Comparison of ENCODE assay signal across 16 cellular contexts in genomic region chr3:179447251-179447650, GRCh38. TPM values are rescaled to one million over a fixed set of nuclear protein-coding genes. Genes with fewer than 3 reads are reported as not detected.
DNase-seq lines count a peak whose midpoint lies in the region; ATAC-seq and TF ChIP-seq lines count a peak whose summit lies in the region.
"Had no signal": no experiment of that assay in that cellular context is flagged by ENCODE, and none has a peak within 500 bp of the region (broad histone marks: within the 10 kb centered on the region; RNA-seq: fewer than 3 reads in every experiment).

No MANE protein-coding gene starts in this region.

- POLR2A ChIA-PET in HEK293 (lab: Yijun Ruan, JAX) = no interaction called here
- POLR2A ChIA-PET in GM10248 (lab: Yijun Ruan, JAX) = no interaction called here

- H3K4me1 Mint-ChIP-seq in IgD-negative memory B cell (peaks cover 10 to 36% (median 23%) of the 10 kb centered on the region in 3 donors), chondrocyte (ENCODE audit: low read depth) (peaks cover 52% of the 10 kb centered on the region), nephron (peaks cover 37% of the 10 kb centered on the region)
- peaks cover 6% of the 10 kb centered on the region for H3K4me1 Mint-ChIP-seq in activated T-helper 17 cell treated with anti-CD3 and anti-CD28 coated beads, Interleukin-2, amount 50 U/mL, for 72 hours
- H3K4me1 Mint-ChIP-seq in activated T-cell treated with anti-CD3 and anti-CD28 coated beads, Interleukin-2, amount 50 U/mL, for 24 hours (ENCODE audit: low read depth) = peaks cover 20% of the 10 kb centered on the region

- TF ChIP-seq CTCF in HEK293 (tag by site-specific recombination; IDR thresholded peaks at IDR 0.05) (no peak), chondrocyte (IDR thresholded peaks at IDR 0.05) (no peak), nephron (IDR thresholded peaks at IDR 0.05; ENCODE audit: unreplicated experiment in 3 of 3) (no peak), GM10248 (IDR thresholded peaks at IDR 0.05; ENCODE audit: control extremely low read depth, extremely low read depth, low read depth, missing control alignments) (no peak)

- H3K9me3 ChIP-seq in HEK293 (ENCODE audit: control insufficient read depth, insufficient read depth, low read depth, low read length) = no peaks in the 10 kb centered on the region
- H3K9me3 ChIP-seq: BLaER1 treated with 17β-estradiol and CSF1 and Interleukin-3, amounts not matched to agents 10 nM and 100 nM had no signal

- no peaks in the 10 kb centered on the region for H3K36me3 ChIP-seq in HEK293 (ENCODE audit: control insufficient read depth in 2 of 2, insufficient read depth in 1 of 2, low read length in 2 of 2)

- no peak for ATAC-seq in activated T-helper 17 cell treated with anti-CD3 and anti-CD28 coated beads, Interleukin-2, amount 50 U/mL, for 72 hours (replicated peaks)
- no peak for ATAC-seq in left lobe of liver

- H3K4me3 Mint-ChIP-seq in IgD-negative memory B cell = peak overlapping the region in 1 of 4 donors; percentile 69
- H3K4me3 Mint-ChIP-seq in chondrocyte (ENCODE audit: unreplicated experiment) = no peak overlapping the region
- H3K4me3 Mint-ChIP-seq in nephron = peak overlapping the region in 2 of 3 experiments; percentile 48 to 55
- H3K4me3 Mint-ChIP-seq in activated T-helper 17 cell treated with anti-CD3 and anti-CD28 coated beads, Interleukin-2, amount 50 U/mL, for 72 hours = no peak overlapping the region
- H3K4me3 Mint-ChIP-seq in activated T-cell treated with anti-CD3 and anti-CD28 coated beads, Interleukin-2, amount 50 U/mL, for 24 hours = no peak overlapping the region
- H3K4me3 Mint-ChIP-seq: B cell; CD4-positive, CD25-positive, alpha-beta regulatory T cell; CD8-positive, alpha-beta memory T cell had no signal

- no peaks in the 10 kb centered on the region; the same call in 1 of the 2 replicates for H3K4me1 ChIP-seq in HEK293 (ENCODE audit: control insufficient read depth, insufficient read depth, low read length)

- H3K36me3 Mint-ChIP-seq in IgD-negative memory B cell = peaks cover 5% of the 10 kb centered on the region
- no peaks in the 10 kb centered on the region for H3K36me3 Mint-ChIP-seq in chondrocyte (ENCODE audit: low read depth)
- H3K36me3 Mint-ChIP-seq in nephron (ENCODE audit: low read depth) = peaks cover 5% of the 10 kb centered on the region
- H3K36me3 Mint-ChIP-seq in activated T-helper 17 cell treated with anti-CD3 and anti-CD28 coated beads, Interleukin-2, amount 50 U/mL, for 72 hours (ENCODE audit: low read depth) = no peaks in the 10 kb centered on the region
- no peaks in the 10 kb centered on the region for H3K36me3 Mint-ChIP-seq in activated T-cell treated with anti-CD3 and anti-CD28 coated beads, Interleukin-2, amount 50 U/mL, for 24 hours (ENCODE audit: low read depth)
- H3K36me3 Mint-ChIP-seq: CD4-positive, CD25-positive, alpha-beta regulatory T cell had no signal

- no peak overlapping the region for H3K27ac ChIP-seq in HEK293 (ENCODE audit: extremely low read depth, low read depth, low read length)
- H3K27ac ChIP-seq: BLaER1 treated with 17β-estradiol and CSF1 and Interleukin-3, amounts not matched to agents 10 nM and 100 nM had no signal

- H3K27ac Mint-ChIP-seq in IgD-negative memory B cell (peak overlapping the region in 2 of 3 donors; percentile 9 to 45), chondrocyte (ENCODE audit: unreplicated experiment) (peak overlapping the region; percentile 38), nephron (peak overlapping the region in 1 of 3 experiments; percentile 30)
- H3K27ac Mint-ChIP-seq in activated T-helper 17 cell treated with anti-CD3 and anti-CD28 coated beads, Interleukin-2, amount 50 U/mL, for 72 hours = no peak overlapping the region
- H3K27ac Mint-ChIP-seq in activated T-cell treated with anti-CD3 and anti-CD28 coated beads, Interleukin-2, amount 50 U/mL, for 24 hours = no peak overlapping the region
- H3K27ac Mint-ChIP-seq: CD8-positive, alpha-beta memory T cell had no signal

- CTCF ChIA-PET in HEK293 (lab: Yijun Ruan, JAX) = interaction anchor here (0.9 to 1.2 kb wide), 3 partner anchors 110 to 116 kb away, joined by 3 to 4 read pairs (median 3); partner anchors contain the start of gene ACTL6A
- CTCF ChIA-PET in GM10248 (lab: Yijun Ruan, JAX) = interaction anchor here (0.7 kb wide), 1 partner anchor 15 kb away, joined by 3 read pairs; no protein-coding TSS in a partner anchor

- no peak overlapping the region for H3K4me3 ChIP-seq in HEK293 (ENCODE audit: low read depth, low read length)
- H3K4me3 ChIP-seq: BLaER1 treated with 17β-estradiol and CSF1 and Interleukin-3, amounts not matched to agents 10 nM and 100 nM had no signal

- H3K9me3 Mint-ChIP-seq in IgD-negative memory B cell (no peaks in the 10 kb centered on the region), chondrocyte (ENCODE audit: low read depth) (no peaks in the 10 kb centered on the region), nephron (no peaks in the 10 kb centered on the region)
- no peaks in the 10 kb centered on the region for H3K9me3 Mint-ChIP-seq in activated T-helper 17 cell treated with anti-CD3 and anti-CD28 coated beads, Interleukin-2, amount 50 U/mL, for 72 hours
- H3K9me3 Mint-ChIP-seq in activated T-cell treated with anti-CD3 and anti-CD28 coated beads, Interleukin-2, amount 50 U/mL, for 24 hours = no peaks in the 10 kb centered on the region

- peaks cover 3% of the 10 kb centered on the region for H3K27me3 Mint-ChIP-seq in IgD-negative memory B cell
- no peaks in the 10 kb centered on the region for H3K27me3 Mint-ChIP-seq in chondrocyte (ENCODE audit: low read depth)
- no peaks in the 10 kb centered on the region for H3K27me3 Mint-ChIP-seq in nephron (ENCODE audit: low read depth)
- peaks cover 49% of the 10 kb centered on the region for H3K27me3 Mint-ChIP-seq in activated T-helper 17 cell treated with anti-CD3 and anti-CD28 coated beads, Interleukin-2, amount 50 U/mL, for 72 hours
- peaks cover 67% of the 10 kb centered on the region for H3K27me3 Mint-ChIP-seq in activated T-cell treated with anti-CD3 and anti-CD28 coated beads, Interleukin-2, amount 50 U/mL, for 24 hours
- H3K27me3 Mint-ChIP-seq: B cell had no signal

- no peak for DNase-seq in chondrocyte (ENCODE audit: low spot score)
- DNase-seq in left lobe of liver (ENCODE audit: low spot score) = no peak
- DNase-seq in activated T-cell treated with anti-CD3 and anti-CD28 coated beads, Interleukin-2, amount 50 U/mL, for 24 hours = no peak
- DNase-seq in GM10248 (ENCODE audit: extremely low spot score) = no peak
- DNase-seq: CD8-positive, alpha-beta memory T cell; DMS 273 treated with DMSO at 0.1 percent for 48 hours; GOT3; H7 had no signal

TF ChIP-seq in HEK293, 187 proteins besides CTCF, POLR2A, EP300 and RAD21:
- TF ChIP-seq OVOL3 (tag by site-specific recombination; IDR thresholded peaks at IDR 0.05) (no peak), ZBTB17 (tag by site-specific recombination; IDR thresholded peaks at IDR 0.05) (no peak), ZNF629 (tag by site-specific recombination; IDR thresholded peaks at IDR 0.05) (no peak), ZNF121 (tag by site-specific recombination; IDR thresholded peaks at IDR 0.05) (peak; percentile 81)

RNA-seq across cellular contexts. Expression of gene GNB4, which starts 4.0 kb away (rescaled TPM):
- polyA plus RNA-seq in IgD-negative memory B cell = 15.3 TPM
- total RNA-seq in chondrocyte = 73.8 to 77.6 TPM (median 75.9 TPM) in 3 replicates
- 1 to 10 TPM in 1 of 2 donors, under 1 TPM in 1; 0.53 to 1.7 TPM for total RNA-seq in activated T-helper 17 cell treated with anti-CD3 and anti-CD28 coated beads, Interleukin-2, amount 50 U/mL, for 72 hours
- total RNA-seq in left lobe of liver = 3.3 TPM
- total RNA-seq: HT-29 had no signal

Comparison
In these comparisons a context has a peak if more than half of its experiments do, and no peak if none do; other contexts are left out.
1. H3K27ac Mint-ChIP-seq: peak in IgD-negative memory B cell (2 of 3) and chondrocyte (single experiment); none in activated T-helper 17 cell treated with anti-CD3 and anti-CD28 coated beads, Interleukin-2, amount 50 U/mL, for 72 hours (single experiment) and activated T-cell treated with anti-CD3 and anti-CD28 coated beads, Interleukin-2, amount 50 U/mL, for 24 hours (single experiment).
2. H3K4me3 Mint-ChIP-seq: peak in nephron (2 of 3); none in chondrocyte (single experiment), activated T-helper 17 cell treated with anti-CD3 and anti-CD28 coated beads, Interleukin-2, amount 50 U/mL, for 72 hours (single experiment) and activated T-cell treated with anti-CD3 and anti-CD28 coated beads, Interleukin-2, amount 50 U/mL, for 24 hours (single experiment).
3. RNA of gene GNB4, which starts 4.0 kb away (total RNA-seq): 73.8 to 77.6 TPM in chondrocyte; 3.3 TPM in left lobe of liver (single experiment) and 0.53 to 1.7 TPM in activated T-helper 17 cell treated with anti-CD3 and anti-CD28 coated beads, Interleukin-2, amount 50 U/mL, for 72 hours; every median in the first group is over 10 times any median in the second.